Comparison of ENCODE assay signal across 25 cellular contexts in the genomic region with DNA sequence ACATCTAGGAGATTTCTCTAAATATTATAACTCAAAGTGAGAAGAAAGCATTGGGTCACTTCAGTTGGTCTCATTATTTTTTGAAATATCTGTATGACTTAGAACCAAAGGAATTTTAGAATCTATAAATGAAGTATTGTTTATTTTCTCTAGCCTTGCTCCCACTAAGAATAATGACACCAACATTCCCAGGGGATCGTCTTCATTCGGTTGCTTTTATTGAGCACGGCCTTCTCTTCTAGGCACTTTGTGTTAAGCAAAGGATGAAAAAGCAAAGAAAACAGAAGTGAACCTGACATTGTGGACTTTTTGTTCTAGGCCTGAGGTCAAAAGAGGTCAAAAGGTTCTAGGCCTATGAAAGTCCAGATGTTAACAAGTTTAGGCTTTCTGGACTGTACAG.
"Had no signal": no experiment of that assay in that cellular context is flagged by ENCODE, and none has a peak within 500 bp of the region (broad histone marks: within the 10 kb centered on the region; RNA-seq: fewer than 3 reads in every experiment).

No MANE protein-coding gene starts in this region.

- H3K27me3 ChIP-seq: neural progenitor cell, sigmoid colon, testis, tibial artery had no signal

- H3K9me3 ChIP-seq: mucosa of descending colon, testis had no signal

- H3K9ac ChIP-seq: neural progenitor cell, parathyroid adenoma had no signal

- H3K4me3 ChIP-seq: dorsolateral prefrontal cortex, esophagus muscularis mucosa, mucosa of descending colon, neural progenitor cell, sigmoid colon, testis, tibial artery had no signal

- ATAC-seq: left colon; mucosa of descending colon; stimulated activated effector memory CD8-positive, alpha-beta T cell treated with anti-CD3 and anti-CD28 coated beads, Interleukin-12 subunit alpha, Interleukin-12 subunit beta, amount 100 ng/mL, for 72 hours had no signal

- H3K79me2 ChIP-seq: parathyroid adenoma had no signal

- H3K4me2 ChIP-seq: neural progenitor cell had no signal

- H3K36me3 ChIP-seq: esophagus muscularis mucosa, neural progenitor cell, sigmoid colon, tibial artery had no signal

- H2AFZ ChIP-seq: neural progenitor cell, parathyroid adenoma had no signal

- H3K27ac ChIP-seq: dorsolateral prefrontal cortex, esophagus muscularis mucosa, neural progenitor cell, parathyroid adenoma, sigmoid colon, testis, tibial artery had no signal

- DNase-seq: cerebellar nuclear complex; dorsolateral prefrontal cortex; effector CD8-positive, alpha-beta T cell; endodermal cell; foreskin melanocyte; glutamatergic neuron; hypothalamus; immature natural killer cell; islet precursor cell; kidney glomerular epithelial cell; left colon; mesenchymal stem cell; mucosa of descending colon; naive B cell; sigmoid colon; stimulated activated CD4-positive, alpha-beta T cell treated with anti-CD3 and anti-CD28 coated beads, Interleukin-2, amount 100 ng/mL, for 24 hours; stimulated activated CD4-positive, alpha-beta T cell treated with anti-CD3 and anti-CD28 coated beads, Interleukin-4, amount 100 ng/mL, for 24 hours; stimulated activated naive CD4-positive, alpha-beta T cell treated with Interleukin-2 at 50 U/mL for 16 hours; substantia nigra; testis; tibial artery had no signal

- H3K4me1 ChIP-seq: neural progenitor cell, parathyroid adenoma, testis, tibial artery had no signal
